8 cellular contexts compared by ENCODE assay signal in genomic region chr19:15332311-15332996, GRCh38. TPM values are rescaled to one million over a fixed set of nuclear protein-coding genes. Genes with fewer than 3 reads are reported as not detected.
DNase-seq lines count a peak whose midpoint lies in the region; ATAC-seq and TF ChIP-seq lines count a peak whose summit lies in the region.

TSS of gene BRD4 (minus strand) at chr19:15332539. CDS start at chr19:15273099, 59,440 bp downstream.

- H3K9me3 Mint-ChIP-seq in Calu3 (ENCODE audit: low read depth, unreplicated experiment): no peaks in the 10 kb centered on the region

- H3K4me3 Mint-ChIP-seq in Calu3 (ENCODE audit: low read depth, unreplicated experiment): peak within 1 kb of the TSS; percentile 99

- H3K4me2 ChIP-seq in hepatocyte: peak within 1 kb of the TSS; percentile 91

- H3K27ac Mint-ChIP-seq in Calu3 (ENCODE audit: unreplicated experiment): peak within 1 kb of the TSS; percentile 93

- H3K9me2 ChIP-seq in hepatocyte (replicated peaks; ENCODE audit: insufficient read depth): no peaks in the 10 kb centered on the region

- CTCF ChIA-PET in Calu3 (lab: Charles Lee): interaction anchor here (0.5 to 0.7 kb wide), 2 partner anchors 38 to 136 kb away, joined by 3 read pairs; no protein-coding TSS in a partner anchor

- H3K27ac ChIP-seq in ascending aorta (peak within 1 kb of the TSS; percentile 94 to 98), hepatocyte (peak within 1 kb of the TSS; percentile 97)

- intact Hi-C loops in Calu3 (cut with micrococcal nuclease; ENCODE audit: unreplicated experiment): no loop called here
- intact Hi-C loops in T-helper 2 cell treated with Interferon-gamma antibody and Interleukin-4, amounts not matched to agents 100 ng/mL and 5 ng/mL, for 36 hours (cut with micrococcal nuclease): loop anchor here (2.0 to 5.0 kb wide), 2 partner anchors 40 to 86 kb away; partner anchors contain the start of gene AKAP8L
- intact Hi-C loops in ascending aorta (cut with DNase I): loop anchor here (2.0 to 5.0 kb wide), 3 partner anchors 46 to 225 kb away; partner anchors contain the start of genes AKAP8 and SYDE1

- peaks cover 68% of the 10 kb centered on the region for H3K79me2 ChIP-seq in hepatocyte

- H3K4me1 ChIP-seq in ascending aorta (peaks cover 13 to 58% of the 10 kb centered on the region in 2 donors), hepatocyte (ENCODE audit: insufficient read depth) (peaks cover 21% of the 10 kb centered on the region)

- peaks cover 36% of the 10 kb centered on the region for H3K36me3 Mint-ChIP-seq in Calu3 (ENCODE audit: insufficient read depth, unreplicated experiment)

- H3K4me1 Mint-ChIP-seq in Calu3 (ENCODE audit: low read depth, unreplicated experiment): peaks cover 13% of the 10 kb centered on the region

- peak; percentile 49 for ATAC-seq in GM21528 (IDR thresholded peaks at IDR 0.05; ENCODE audit: low FRiP score, unreplicated experiment)

- H3K36me3 ChIP-seq in ascending aorta: no peaks in the 10 kb centered on the region
- no peaks in the 10 kb centered on the region for H3K36me3 ChIP-seq in hepatocyte (replicated peaks; ENCODE audit: insufficient read depth, low read depth)

- H3K27me3 ChIP-seq in ascending aorta (no peaks in the 10 kb centered on the region), hepatocyte (no peaks in the 10 kb centered on the region)

- no TSS peak for BruUV-seq in Calu3 (replicated peaks; lab: Mats Ljungman, UMichigan)

- peak; percentile 70 for DNase-seq in Calu3
- DNase-seq in LoVo (ENCODE audit: low spot score): peak; percentile 76
- DNase-seq in ascending aorta (ENCODE audit: low spot score in 2 of 2): peak in 1 of 2 donors; percentile 80
- DNase-seq in hepatocyte (ENCODE audit: low spot score): peak; percentile 90
- no peak for DNase-seq in retinal pigment epithelial cell (ENCODE audit: low read depth)
- DNase-seq in foreskin melanocyte: no peak

- H4K20me1 ChIP-seq in hepatocyte (ENCODE audit: insufficient read depth, poor library complexity, severe bottlenecking): peaks cover 41% of the 10 kb centered on the region

- H3K27me3 Mint-ChIP-seq in Calu3 (ENCODE audit: unreplicated experiment): no peaks in the 10 kb centered on the region

- TF ChIP-seq CTCF in Calu3 (IDR thresholded peaks at IDR 0.05; ENCODE audit: unreplicated experiment) (no peak), ascending aorta (IDR thresholded peaks at IDR 0.05) (no peak), hepatocyte (IDR thresholded peaks at IDR 0.05; ENCODE audit: poor library complexity) (no peak), retinal pigment epithelial cell (conservative IDR thresholded peaks at IDR 0.05; ENCODE audit: low read depth, low read length) (no peak)

- H3K9me3 ChIP-seq in ascending aorta (no peaks in the 10 kb centered on the region), hepatocyte (ENCODE audit: low read depth) (no peaks in the 10 kb centered on the region)

- WGBS in hepatocyte (ENCODE audit: low lambda C conversion rate, missing lambda C conversion rate): 6% methylated on average over 63 of the region's 81 CpGs

- H2AFZ ChIP-seq in hepatocyte: peak within 1 kb of the TSS; percentile 96

- peak within 1 kb of the TSS; percentile 97 to 98 for H3K4me3 ChIP-seq in ascending aorta
- H3K4me3 ChIP-seq in hepatocyte: peak within 1 kb of the TSS; percentile 96
- peak within 1 kb of the TSS; percentile 92 for H3K4me3 ChIP-seq in retinal pigment epithelial cell (ENCODE audit: low read length)

RNA-seq across cellular contexts. Expression of gene BRD4, which starts in this region (rescaled TPM):
- total RNA-seq in Calu3 (2022): 92.2 and 93.9 TPM in 2 replicates
- total RNA-seq in T-helper 2 cell treated with Interferon-gamma antibody and Interleukin-4, amounts not matched to agents 100 ng/mL and 5 ng/mL, for 36 hours: 115 and 117 TPM in 2 replicates
- total RNA-seq in ascending aorta: 55.3 TPM
- total RNA-seq in hepatocyte: 18.0 and 18.1 TPM in 2 replicates
- 88.4 and 109 TPM in 2 replicates for polyA plus RNA-seq in hepatocyte

Comparison
In these comparisons a context has a peak if more than half of its experiments do, and no peak if none do; other contexts are left out.
1. DNase-seq: peak in Calu3 (single experiment), LoVo (single experiment) and hepatocyte (single experiment); none in retinal pigment epithelial cell (single experiment) and foreskin melanocyte (single experiment).
2. Peak in every context shown above with its lines, with median percentiles within 50 percentile points of each other: H3K4me3 ChIP-seq.